ENCODE assay signal across 2 cellular contexts in genomic region chr6:45278367-45278766, GRCh38.
TF ChIP-seq lines count a peak whose summit lies in the region.

No MANE protein-coding gene starts in this region.

TF ChIP-seq in IMR-90, 13 proteins besides CTCF, POLR2A, EP300 and RAD21 (continued from another document):
- no peak for TF ChIP-seq CHD1 (IDR thresholded peaks at IDR 0.05; ENCODE audit: low read depth, low read length)
- TF ChIP-seq RCOR1 (IDR thresholded peaks at IDR 0.05; ENCODE audit: insufficient replicate concordance, low read length) = no peak
- TF ChIP-seq, protein P1, sequence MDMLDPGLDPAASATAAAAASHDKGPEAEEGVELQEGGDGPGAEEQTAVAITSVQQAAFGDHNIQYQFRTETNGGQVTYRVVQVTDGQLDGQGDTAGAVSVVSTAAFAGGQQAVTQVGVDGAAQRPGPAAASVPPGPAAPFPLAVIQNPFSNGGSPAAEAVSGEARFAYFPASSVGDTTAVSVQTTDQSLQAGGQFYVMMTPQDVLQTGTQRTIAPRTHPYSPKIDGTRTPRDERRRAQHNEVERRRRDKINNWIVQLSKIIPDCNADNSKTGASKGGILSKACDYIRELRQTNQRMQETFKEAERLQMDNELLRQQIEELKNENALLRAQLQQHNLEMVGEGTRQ (IDR thresholded peaks at IDR 0.05; ENCODE audit: low read depth, low read length) = no peak
- TF ChIP-seq BHLHE40 (IDR thresholded peaks at IDR 0.05; ENCODE audit: low read depth, low read length) = no peak
- no peak for TF ChIP-seq RFX5 (IDR thresholded peaks at IDR 0.05; ENCODE audit: low read depth, low read length)
- no peak for TF ChIP-seq SMC3 (IDR thresholded peaks at IDR 0.05; ENCODE audit: low read depth, low read length)
- no peak for TF ChIP-seq MXI1 (IDR thresholded peaks at IDR 0.05; ENCODE audit: borderline replicate concordance, low read depth, low read length)
- TF ChIP-seq, protein P2, sequence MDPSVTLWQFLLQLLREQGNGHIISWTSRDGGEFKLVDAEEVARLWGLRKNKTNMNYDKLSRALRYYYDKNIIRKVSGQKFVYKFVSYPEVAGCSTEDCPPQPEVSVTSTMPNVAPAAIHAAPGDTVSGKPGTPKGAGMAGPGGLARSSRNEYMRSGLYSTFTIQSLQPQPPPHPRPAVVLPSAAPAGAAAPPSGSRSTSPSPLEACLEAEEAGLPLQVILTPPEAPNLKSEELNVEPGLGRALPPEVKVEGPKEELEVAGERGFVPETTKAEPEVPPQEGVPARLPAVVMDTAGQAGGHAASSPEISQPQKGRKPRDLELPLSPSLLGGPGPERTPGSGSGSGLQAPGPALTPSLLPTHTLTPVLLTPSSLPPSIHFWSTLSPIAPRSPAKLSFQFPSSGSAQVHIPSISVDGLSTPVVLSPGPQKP (IDR thresholded peaks at IDR 0.05; ENCODE audit: borderline replicate concordance, low read depth, low read length) = no peak
- TF ChIP-seq MAZ (IDR thresholded peaks at IDR 0.05; ENCODE audit: borderline replicate concordance, low read depth, low read length) = no peak
- TF ChIP-seq NFE2L2 (IDR thresholded peaks at IDR 0.05; ENCODE audit: low read depth, low read length) = no peak

TF ChIP-seq in GM12878, 131 proteins besides CTCF, POLR2A, EP300 and RAD21 (continued from another document):
- TF ChIP-seq E2F8 (IDR thresholded peaks at IDR 0.05; ENCODE audit: low read depth, partially characterized antibody) = no peak
- TF ChIP-seq ZNF274 (IDR thresholded peaks at IDR 0.05; ENCODE audit: insufficient read depth, insufficient read length) = no peak
- TF ChIP-seq IRF4 (IDR thresholded peaks at IDR 0.05; ENCODE audit: low read depth, low read length) = no peak
- TF ChIP-seq ZNF207 (IDR thresholded peaks at IDR 0.05; ENCODE audit: borderline replicate concordance) = no peak
- no peak for TF ChIP-seq ZSCAN29 (IDR thresholded peaks at IDR 0.05)
- no peak for TF ChIP-seq BACH1 (IDR thresholded peaks at IDR 0.05; ENCODE audit: borderline replicate concordance)
- no peak for TF ChIP-seq LARP7 (IDR thresholded peaks at IDR 0.05)
- TF ChIP-seq HCFC1 (IDR thresholded peaks at IDR 0.05; ENCODE audit: low read length) = no peak
- no peak for TF ChIP-seq GATAD2B (conservative IDR thresholded peaks at IDR 0.05; ENCODE audit: low read depth)
- TF ChIP-seq ATF3 (IDR thresholded peaks at IDR 0.05; ENCODE audit: borderline replicate concordance, extremely low read depth, low read depth, low read length) = no peak
